ENCODE assay signal across 1 cellular context in the genomic region with DNA sequence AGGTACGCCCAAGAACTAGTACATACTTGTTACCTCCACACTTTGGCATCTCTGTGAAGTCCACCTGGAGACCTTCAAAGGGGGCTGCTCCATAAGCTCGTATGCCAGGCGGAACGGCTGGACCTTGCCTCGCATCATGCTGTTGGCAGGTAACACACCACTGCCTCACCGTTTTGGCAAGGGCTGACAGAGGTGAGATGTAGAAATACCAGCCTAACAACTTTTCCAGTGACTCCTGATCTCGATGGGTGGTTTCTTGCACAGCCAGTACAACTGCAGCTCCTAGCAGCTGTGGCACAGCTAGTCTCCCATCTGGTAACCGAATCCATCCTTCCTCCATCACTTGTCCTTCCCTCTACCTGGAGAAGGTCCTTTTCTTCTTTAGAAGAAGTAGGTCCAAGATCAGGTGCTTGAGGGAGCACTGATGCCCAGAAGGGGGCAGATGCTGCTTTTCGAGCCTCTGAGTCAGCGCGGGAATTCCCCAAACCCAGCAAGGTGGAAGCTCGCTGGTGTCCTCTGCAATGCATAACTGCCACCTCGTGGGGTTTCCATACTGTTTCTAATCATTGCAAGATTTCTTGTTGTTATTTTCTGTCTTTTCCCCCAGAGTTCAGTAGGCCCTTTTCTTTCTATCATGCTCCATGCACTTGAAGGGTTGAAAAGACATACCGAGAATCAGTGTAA.
TF ChIP-seq lines count a peak whose summit lies in the region.
"Not testable (repeated sequence)": the region's sequence is repeated elsewhere in the genome, so short reads cannot be mapped to it uniquely, and the experiment has no call there.

No MANE protein-coding gene starts in this region.

TF ChIP-seq in K562, 482 proteins besides CTCF, POLR2A, EP300 and RAD21:
- 0 out of 2 replicates have a peak, but pooled peaks have one; percentile 20 for TF ChIP-seq CTBP1 (IDR thresholded peaks at IDR 0.05; ENCODE audit: borderline replicate concordance)
- TF ChIP-seq, protein P1, sequence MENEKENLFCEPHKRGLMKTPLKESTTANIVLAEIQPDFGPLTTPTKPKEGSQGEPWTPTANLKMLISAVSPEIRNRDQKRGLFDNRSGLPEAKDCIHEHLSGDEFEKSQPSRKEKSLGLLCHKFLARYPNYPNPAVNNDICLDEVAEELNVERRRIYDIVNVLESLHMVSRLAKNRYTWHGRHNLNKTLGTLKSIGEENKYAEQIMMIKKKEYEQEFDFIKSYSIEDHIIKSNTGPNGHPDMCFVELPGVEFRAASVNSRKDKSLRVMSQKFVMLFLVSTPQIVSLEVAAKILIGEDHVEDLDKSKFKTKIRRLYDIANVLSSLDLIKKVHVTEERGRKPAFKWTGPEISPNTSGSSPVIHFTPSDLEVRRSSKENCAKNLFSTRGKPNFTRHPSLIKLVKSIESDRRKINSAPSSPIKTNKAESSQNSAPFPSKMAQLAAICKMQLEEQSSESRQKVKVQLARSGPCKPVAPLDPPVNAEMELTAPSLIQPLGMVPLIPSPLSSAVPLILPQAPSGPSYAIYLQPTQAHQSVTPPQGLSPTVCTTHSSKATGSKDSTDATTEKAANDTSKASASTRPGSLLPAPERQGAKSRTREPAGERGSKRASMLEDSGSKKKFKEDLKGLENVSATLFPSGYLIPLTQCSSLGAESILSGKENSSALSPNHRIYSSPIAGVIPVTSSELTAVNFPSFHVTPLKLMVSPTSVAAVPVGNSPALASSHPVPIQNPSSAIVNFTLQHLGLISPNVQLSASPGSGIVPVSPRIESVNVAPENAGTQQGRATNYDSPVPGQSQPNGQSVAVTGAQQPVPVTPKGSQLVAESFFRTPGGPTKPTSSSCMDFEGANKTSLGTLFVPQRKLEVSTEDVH (IDR thresholded peaks at IDR 0.05; ENCODE audit: low read depth, partially characterized antibody) = peak; percentile 47
- TF ChIP-seq, protein P2, sequence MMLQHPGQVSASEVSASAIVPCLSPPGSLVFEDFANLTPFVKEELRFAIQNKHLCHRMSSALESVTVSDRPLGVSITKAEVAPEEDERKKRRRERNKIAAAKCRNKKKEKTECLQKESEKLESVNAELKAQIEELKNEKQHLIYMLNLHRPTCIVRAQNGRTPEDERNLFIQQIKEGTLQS (IDR thresholded peaks at IDR 0.05) = peak; percentile 16; the same call in 1 of the 2 replicates
- TF ChIP-seq, protein P2 (CRISPR knock-in tag; conservative IDR thresholded peaks at IDR 0.05) = not testable (repeated sequence)
- TF ChIP-seq, protein P3, sequence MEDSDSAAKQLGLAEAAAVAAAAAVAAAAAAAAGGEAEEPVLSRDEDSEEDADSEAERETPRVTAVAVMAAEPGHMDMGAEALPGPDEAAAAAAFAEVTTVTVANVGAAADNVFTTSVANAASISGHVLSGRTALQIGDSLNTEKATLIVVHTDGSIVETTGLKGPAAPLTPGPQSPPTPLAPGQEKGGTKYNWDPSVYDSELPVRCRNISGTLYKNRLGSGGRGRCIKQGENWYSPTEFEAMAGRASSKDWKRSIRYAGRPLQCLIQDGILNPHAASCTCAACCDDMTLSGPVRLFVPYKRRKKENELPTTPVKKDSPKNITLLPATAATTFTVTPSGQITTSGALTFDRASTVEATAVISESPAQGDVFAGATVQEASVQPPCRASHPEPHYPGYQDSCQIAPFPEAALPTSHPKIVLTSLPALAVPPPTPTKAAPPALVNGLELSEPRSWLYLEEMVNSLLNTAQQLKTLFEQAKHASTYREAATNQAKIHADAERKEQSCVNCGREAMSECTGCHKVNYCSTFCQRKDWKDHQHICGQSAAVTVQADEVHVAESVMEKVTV (CRISPR knock-in tag; IDR thresholded peaks at IDR 0.05) = 0 out of 2 replicates have a peak, but pooled peaks have one; percentile 16
